In the genomic region with DNA sequence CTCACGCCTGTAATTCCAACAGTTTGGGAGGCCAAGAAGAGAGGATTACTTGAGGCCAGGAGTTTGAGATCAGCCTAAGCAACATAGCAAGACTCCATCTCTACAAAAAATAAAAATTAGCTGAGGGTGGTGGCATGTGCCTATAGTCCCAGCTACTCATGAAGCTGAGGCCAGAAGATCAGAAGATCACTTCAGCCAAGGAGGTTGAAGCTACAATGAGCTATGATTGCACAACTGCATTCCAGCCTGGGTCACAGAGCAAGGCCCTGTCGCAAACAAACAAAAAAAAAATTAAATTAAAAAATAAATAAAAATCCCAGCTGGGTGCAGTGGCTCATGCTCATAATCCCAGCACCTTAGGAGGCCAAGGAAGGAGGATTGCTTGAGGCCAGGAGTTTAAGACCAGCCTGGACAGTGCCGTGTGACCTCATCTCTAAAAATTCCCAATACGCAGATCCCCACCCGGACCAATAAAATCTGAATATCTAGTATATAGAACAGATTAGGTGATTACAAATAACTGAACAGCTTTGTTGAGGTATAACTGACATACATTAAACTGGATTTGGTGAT, we compare ENCODE assay signal across 1 cellular context.
TF ChIP-seq lines count a peak whose summit lies in the region.

No MANE protein-coding gene starts in this region.

TF ChIP-seq in HepG2, 621 proteins besides CTCF, POLR2A, EP300 and RAD21 (continued from another document and continues in another):
- TF ChIP-seq, protein P1, sequence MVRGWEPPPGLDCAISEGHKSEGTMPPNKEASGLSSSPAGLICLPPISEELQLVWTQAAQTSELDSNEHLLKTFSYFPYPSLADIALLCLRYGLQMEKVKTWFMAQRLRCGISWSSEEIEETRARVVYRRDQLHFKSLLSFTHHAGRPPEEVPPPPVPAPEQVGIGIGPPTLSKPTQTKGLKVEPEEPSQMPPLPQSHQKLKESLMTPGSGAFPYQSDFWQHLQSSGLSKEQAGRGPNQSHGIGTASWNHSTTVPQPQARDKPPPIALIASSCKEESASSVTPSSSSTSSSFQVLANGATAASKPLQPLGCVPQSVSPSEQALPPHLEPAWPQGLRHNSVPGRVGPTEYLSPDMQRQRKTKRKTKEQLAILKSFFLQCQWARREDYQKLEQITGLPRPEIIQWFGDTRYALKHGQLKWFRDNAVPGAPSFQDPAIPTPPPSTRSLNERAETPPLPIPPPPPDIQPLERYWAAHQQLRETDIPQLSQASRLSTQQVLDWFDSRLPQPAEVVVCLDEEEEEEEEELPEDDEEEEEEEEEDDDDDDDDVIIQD (CRISPR knock-in tag; IDR thresholded peaks at IDR 0.05; ENCODE audit: low read depth), result peak; percentile 79; the same call in 1 of the 2 replicates
- TF ChIP-seq, protein P2, sequence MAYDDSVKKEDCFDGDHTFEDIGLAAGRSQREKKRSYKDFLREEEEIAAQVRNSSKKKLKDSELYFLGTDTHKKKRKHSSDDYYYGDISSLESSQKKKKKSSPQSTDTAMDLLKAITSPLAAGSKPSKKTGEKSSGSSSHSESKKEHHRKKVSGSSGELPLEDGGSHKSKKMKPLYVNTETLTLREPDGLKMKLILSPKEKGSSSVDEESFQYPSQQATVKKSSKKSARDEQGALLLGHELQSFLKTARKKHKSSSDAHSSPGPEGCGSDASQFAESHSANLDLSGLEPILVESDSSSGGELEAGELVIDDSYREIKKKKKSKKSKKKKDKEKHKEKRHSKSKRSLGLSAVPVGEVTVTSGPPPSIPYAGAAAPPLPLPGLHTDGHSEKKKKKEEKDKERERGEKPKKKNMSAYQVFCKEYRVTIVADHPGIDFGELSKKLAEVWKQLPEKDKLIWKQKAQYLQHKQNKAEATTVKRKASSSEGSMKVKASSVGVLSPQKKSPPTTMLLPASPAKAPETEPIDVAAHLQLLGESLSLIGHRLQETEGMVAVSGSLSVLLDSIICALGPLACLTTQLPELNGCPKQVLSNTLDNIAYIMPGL (CRISPR knock-in tag; IDR thresholded peaks at IDR 0.05; ENCODE audit: borderline replicate concordance in 1 of 2, low read depth in 1 of 2), result no peak
- TF ChIP-seq ZNF33B (CRISPR knock-in tag; IDR thresholded peaks at IDR 0.05) (no peak), CHCHD3 (CRISPR knock-in tag; IDR thresholded peaks at IDR 0.05) (no peak), ETV5 (CRISPR knock-in tag; IDR thresholded peaks at IDR 0.05; ENCODE audit: borderline replicate concordance) (peak; percentile 52; the same call in 1 of the 2 replicates), ZNF292 (CRISPR knock-in tag; IDR thresholded peaks at IDR 0.05; ENCODE audit: borderline replicate concordance, low read depth) (peak; percentile 90), ZNF644 (CRISPR knock-in tag; IDR thresholded peaks at IDR 0.05; ENCODE audit: low read depth) (peak; percentile 87), SALL1 (CRISPR knock-in tag; IDR thresholded peaks at IDR 0.05) (peak; percentile 95), PITX1 (CRISPR knock-in tag; IDR thresholded peaks at IDR 0.05) (peak; percentile 90), NCOR1 (IDR thresholded peaks at IDR 0.05; ENCODE audit: borderline replicate concordance, low read length) (peak; percentile 36; the same call in 1 of the 2 replicates), TMF1 (CRISPR knock-in tag; IDR thresholded peaks at IDR 0.05; ENCODE audit: low read depth) (no peak), ELF3 (CRISPR knock-in tag; IDR thresholded peaks at IDR 0.05) (0 out of 2 replicates have a peak, but pooled peaks have one; percentile 19), MED13 (CRISPR knock-in tag; IDR thresholded peaks at IDR 0.05) (no peak)
- TF ChIP-seq, protein P3, sequence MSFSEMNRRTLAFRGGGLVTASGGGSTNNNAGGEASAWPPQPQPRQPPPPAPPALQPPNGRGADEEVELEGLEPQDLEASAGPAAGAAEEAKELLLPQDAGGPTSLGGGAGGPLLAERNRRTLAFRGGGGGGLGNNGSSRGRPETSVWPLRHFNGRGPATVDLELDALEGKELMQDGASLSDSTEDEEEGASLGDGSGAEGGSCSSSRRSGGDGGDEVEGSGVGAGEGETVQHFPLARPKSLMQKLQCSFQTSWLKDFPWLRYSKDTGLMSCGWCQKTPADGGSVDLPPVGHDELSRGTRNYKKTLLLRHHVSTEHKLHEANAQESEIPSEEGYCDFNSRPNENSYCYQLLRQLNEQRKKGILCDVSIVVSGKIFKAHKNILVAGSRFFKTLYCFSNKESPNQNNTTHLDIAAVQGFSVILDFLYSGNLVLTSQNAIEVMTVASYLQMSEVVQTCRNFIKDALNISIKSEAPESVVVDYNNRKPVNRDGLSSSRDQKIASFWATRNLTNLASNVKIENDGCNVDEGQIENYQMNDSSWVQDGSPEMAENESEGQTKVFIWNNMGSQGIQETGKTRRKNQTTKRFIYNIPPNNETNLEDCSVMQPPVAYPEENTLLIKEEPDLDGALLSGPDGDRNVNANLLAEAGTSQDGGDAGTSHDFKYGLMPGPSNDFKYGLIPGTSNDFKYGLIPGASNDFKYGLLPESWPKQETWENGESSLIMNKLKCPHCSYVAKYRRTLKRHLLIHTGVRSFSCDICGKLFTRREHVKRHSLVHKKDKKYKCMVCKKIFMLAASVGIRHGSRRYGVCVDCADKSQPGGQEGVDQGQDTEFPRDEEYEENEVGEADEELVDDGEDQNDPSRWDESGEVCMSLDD (CRISPR knock-in tag; IDR thresholded peaks at IDR 0.05; ENCODE audit: borderline replicate concordance), result no peak
- TF ChIP-seq, protein P4, sequence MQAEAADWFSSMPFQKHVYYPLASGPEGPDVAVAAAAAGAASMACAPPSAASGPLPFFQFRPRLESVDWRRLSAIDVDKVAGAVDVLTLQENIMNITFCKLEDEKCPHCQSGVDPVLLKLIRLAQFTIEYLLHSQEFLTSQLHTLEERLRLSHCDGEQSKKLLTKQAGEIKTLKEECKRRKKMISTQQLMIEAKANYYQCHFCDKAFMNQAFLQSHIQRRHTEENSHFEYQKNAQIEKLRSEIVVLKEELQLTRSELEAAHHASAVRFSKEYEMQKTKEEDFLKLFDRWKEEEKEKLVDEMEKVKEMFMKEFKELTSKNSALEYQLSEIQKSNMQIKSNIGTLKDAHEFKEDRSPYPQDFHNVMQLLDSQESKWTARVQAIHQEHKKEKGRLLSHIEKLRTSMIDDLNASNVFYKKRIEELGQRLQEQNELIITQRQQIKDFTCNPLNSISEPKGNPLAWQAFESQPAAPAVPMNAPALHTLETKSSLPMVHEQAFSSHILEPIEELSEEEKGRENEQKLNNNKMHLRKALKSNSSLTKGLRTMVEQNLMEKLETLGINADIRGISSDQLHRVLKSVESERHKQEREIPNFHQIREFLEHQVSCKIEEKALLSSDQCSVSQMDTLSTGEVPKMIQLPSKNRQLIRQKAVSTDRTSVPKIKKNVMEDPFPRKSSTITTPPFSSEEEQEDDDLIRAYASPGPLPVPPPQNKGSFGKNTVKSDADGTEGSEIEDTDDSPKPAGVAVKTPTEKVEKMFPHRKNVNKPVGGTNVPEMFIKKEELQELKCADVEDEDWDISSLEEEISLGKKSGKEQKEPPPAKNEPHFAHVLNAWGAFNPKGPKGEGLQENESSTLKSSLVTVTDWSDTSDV (CRISPR knock-in tag; IDR thresholded peaks at IDR 0.05), result no peak
- TF ChIP-seq, protein P5, sequence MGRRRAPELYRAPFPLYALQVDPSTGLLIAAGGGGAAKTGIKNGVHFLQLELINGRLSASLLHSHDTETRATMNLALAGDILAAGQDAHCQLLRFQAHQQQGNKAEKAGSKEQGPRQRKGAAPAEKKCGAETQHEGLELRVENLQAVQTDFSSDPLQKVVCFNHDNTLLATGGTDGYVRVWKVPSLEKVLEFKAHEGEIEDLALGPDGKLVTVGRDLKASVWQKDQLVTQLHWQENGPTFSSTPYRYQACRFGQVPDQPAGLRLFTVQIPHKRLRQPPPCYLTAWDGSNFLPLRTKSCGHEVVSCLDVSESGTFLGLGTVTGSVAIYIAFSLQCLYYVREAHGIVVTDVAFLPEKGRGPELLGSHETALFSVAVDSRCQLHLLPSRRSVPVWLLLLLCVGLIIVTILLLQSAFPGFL (CRISPR knock-in tag; IDR thresholded peaks at IDR 0.05), result no peak
- TF ChIP-seq, protein P6, sequence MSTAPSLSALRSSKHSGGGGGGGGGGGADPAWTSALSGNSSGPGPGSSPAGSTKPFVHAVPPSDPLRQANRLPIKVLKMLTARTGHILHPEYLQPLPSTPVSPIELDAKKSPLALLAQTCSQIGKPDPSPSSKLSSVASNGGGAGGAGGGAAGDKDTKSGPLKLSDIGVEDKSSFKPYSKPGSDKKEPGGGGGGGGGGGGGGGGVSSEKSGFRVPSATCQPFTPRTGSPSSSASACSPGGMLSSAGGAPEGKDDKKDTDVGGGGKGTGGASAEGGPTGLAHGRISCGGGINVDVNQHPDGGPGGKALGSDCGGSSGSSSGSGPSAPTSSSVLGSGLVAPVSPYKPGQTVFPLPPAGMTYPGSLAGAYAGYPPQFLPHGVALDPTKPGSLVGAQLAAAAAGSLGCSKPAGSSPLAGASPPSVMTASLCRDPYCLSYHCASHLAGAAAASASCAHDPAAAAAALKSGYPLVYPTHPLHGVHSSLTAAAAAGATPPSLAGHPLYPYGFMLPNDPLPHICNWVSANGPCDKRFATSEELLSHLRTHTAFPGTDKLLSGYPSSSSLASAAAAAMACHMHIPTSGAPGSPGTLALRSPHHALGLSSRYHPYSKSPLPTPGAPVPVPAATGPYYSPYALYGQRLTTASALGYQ (CRISPR knock-in tag; IDR thresholded peaks at IDR 0.05), result no peak
- TF ChIP-seq, protein P7, sequence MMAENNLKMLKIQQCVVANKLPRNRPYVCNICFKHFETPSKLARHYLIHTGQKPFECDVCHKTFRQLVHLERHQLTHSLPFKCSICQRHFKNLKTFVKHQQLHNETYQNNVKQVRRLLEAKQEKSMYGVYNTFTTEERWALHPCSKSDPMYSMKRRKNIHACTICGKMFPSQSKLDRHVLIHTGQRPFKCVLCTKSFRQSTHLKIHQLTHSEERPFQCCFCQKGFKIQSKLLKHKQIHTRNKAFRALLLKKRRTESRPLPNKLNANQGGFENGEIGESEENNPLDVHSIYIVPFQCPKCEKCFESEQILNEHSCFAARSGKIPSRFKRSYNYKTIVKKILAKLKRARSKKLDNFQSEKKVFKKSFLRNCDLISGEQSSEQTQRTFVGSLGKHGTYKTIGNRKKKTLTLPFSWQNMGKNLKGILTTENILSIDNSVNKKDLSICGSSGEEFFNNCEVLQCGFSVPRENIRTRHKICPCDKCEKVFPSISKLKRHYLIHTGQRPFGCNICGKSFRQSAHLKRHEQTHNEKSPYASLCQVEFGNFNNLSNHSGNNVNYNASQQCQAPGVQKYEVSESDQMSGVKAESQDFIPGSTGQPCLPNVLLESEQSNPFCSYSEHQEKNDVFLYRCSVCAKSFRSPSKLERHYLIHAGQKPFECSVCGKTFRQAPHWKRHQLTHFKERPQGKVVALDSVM (CRISPR knock-in tag; IDR thresholded peaks at IDR 0.05), result peak; percentile 95
- TF ChIP-seq, protein P8, sequence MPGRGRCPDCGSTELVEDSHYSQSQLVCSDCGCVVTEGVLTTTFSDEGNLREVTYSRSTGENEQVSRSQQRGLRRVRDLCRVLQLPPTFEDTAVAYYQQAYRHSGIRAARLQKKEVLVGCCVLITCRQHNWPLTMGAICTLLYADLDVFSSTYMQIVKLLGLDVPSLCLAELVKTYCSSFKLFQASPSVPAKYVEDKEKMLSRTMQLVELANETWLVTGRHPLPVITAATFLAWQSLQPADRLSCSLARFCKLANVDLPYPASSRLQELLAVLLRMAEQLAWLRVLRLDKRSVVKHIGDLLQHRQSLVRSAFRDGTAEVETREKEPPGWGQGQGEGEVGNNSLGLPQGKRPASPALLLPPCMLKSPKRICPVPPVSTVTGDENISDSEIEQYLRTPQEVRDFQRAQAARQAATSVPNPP (CRISPR knock-in tag; IDR thresholded peaks at IDR 0.05), result no peak
- TF ChIP-seq, protein P9, sequence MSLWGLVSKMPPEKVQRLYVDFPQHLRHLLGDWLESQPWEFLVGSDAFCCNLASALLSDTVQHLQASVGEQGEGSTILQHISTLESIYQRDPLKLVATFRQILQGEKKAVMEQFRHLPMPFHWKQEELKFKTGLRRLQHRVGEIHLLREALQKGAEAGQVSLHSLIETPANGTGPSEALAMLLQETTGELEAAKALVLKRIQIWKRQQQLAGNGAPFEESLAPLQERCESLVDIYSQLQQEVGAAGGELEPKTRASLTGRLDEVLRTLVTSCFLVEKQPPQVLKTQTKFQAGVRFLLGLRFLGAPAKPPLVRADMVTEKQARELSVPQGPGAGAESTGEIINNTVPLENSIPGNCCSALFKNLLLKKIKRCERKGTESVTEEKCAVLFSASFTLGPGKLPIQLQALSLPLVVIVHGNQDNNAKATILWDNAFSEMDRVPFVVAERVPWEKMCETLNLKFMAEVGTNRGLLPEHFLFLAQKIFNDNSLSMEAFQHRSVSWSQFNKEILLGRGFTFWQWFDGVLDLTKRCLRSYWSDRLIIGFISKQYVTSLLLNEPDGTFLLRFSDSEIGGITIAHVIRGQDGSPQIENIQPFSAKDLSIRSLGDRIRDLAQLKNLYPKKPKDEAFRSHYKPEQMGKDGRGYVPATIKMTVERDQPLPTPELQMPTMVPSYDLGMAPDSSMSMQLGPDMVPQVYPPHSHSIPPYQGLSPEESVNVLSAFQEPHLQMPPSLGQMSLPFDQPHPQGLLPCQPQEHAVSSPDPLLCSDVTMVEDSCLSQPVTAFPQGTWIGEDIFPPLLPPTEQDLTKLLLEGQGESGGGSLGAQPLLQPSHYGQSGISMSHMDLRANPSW (CRISPR knock-in tag; IDR thresholded peaks at IDR 0.05; ENCODE audit: borderline replicate concordance), result no peak
- TF ChIP-seq, protein P10, sequence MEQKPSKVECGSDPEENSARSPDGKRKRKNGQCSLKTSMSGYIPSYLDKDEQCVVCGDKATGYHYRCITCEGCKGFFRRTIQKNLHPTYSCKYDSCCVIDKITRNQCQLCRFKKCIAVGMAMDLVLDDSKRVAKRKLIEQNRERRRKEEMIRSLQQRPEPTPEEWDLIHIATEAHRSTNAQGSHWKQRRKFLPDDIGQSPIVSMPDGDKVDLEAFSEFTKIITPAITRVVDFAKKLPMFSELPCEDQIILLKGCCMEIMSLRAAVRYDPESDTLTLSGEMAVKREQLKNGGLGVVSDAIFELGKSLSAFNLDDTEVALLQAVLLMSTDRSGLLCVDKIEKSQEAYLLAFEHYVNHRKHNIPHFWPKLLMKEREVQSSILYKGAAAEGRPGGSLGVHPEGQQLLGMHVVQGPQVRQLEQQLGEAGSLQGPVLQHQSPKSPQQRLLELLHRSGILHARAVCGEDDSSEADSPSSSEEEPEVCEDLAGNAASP (CRISPR knock-in tag; IDR thresholded peaks at IDR 0.05; ENCODE audit: borderline replicate concordance), result peak; percentile 90
- TF ChIP-seq, protein P11, sequence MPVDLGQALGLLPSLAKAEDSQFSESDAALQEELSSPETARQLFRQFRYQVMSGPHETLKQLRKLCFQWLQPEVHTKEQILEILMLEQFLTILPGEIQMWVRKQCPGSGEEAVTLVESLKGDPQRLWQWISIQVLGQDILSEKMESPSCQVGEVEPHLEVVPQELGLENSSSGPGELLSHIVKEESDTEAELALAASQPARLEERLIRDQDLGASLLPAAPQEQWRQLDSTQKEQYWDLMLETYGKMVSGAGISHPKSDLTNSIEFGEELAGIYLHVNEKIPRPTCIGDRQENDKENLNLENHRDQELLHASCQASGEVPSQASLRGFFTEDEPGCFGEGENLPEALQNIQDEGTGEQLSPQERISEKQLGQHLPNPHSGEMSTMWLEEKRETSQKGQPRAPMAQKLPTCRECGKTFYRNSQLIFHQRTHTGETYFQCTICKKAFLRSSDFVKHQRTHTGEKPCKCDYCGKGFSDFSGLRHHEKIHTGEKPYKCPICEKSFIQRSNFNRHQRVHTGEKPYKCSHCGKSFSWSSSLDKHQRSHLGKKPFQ (CRISPR knock-in tag; IDR thresholded peaks at IDR 0.05; ENCODE audit: insufficient replicate concordance), result no peak
